24 cellular contexts compared by ENCODE assay signal in the genomic region with DNA sequence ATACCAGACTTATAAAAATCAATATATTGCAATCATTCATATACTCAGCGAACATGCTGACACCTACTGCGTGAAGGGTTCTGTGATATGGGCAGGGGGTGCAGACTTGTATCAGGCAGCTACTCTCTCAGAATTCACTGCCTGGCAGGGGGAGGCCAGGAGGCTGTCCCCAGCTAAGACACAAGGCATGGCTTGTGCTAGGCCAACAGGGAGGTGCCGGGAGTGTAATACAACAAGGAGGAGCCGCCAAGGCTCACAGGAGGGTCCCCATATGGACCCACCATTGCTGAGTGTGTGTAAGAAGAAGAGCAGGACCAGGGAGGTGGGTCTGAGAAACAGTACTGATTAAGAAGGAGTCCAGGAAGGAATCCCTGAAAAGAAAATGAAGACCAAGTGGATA.
A peak's percentile ranks its signal among the peaks of the same experiment; 100 is the strongest.
DNase-seq lines count a peak whose midpoint lies in the region; ATAC-seq and TF ChIP-seq lines count a peak whose summit lies in the region.
"Had no signal": no experiment of that assay in that cellular context is flagged by ENCODE, and none has a peak within 500 bp of the region (broad histone marks: within the 10 kb centered on the region; RNA-seq: fewer than 3 reads in every experiment).

No MANE protein-coding gene starts in this region.

- H3K27me3 Mint-ChIP-seq in endothelial cell (ENCODE audit: unreplicated experiment), result peaks cover 16% of the 10 kb centered on the region
- H3K27me3 Mint-ChIP-seq in osteocyte (ENCODE audit: unreplicated experiment), result no peaks in the 10 kb centered on the region

- H3K9me3 Mint-ChIP-seq in endothelial cell (ENCODE audit: unreplicated experiment) (no peaks in the 10 kb centered on the region), osteocyte (ENCODE audit: unreplicated experiment) (no peaks in the 10 kb centered on the region)
- H3K9me3 Mint-ChIP-seq: activated T-helper 1 cell treated with anti-CD3 and anti-CD28 coated beads, Interleukin-12 subunit alpha, Interleukin-12 subunit beta, Interleukin-2, Interleukin-4 antibody, amounts not matched to agents 30 ng/mL and 10 ng/mL and 1 ng/mL, durations not matched to agents 14 hours and 24 hours and 36 hours; CD4-positive, alpha-beta T cell; stimulated activated effector memory CD8-positive, alpha-beta T cell treated with anti-CD3 and anti-CD28 coated beads, Interleukin-12 subunit alpha, Interleukin-12 subunit beta, amount 100 ng/mL, for 72 hours had no signal

- peaks cover 89% of the 10 kb centered on the region for H3K4me1 ChIP-seq in SJSA1 (replicated peaks)
- H3K4me1 ChIP-seq in thoracic aorta (ENCODE audit: control insufficient read depth in 1 of 2, low read depth in 2 of 2), result peaks cover 44 to 94% of the 10 kb centered on the region in 2 donors
- peaks cover 0 to 12% of the 10 kb centered on the region in 2 donors for H3K4me1 ChIP-seq in aorta (ENCODE audit: control insufficient read depth in 1 of 2, insufficient read depth in 2 of 2, low read length in 2 of 2)
- H3K4me1 ChIP-seq: HAP-1 had no signal

- ATAC-seq in thoracic aorta (ENCODE audit: insufficient number of reproducible peaks, low FRiP score, low read depth) (no peak), HG03280 (IDR thresholded peaks at IDR 0.05; ENCODE audit: unreplicated experiment) (no peak), aorta (ENCODE audit: low FRiP score) (no peak)
- ATAC-seq: stimulated activated effector memory CD8-positive, alpha-beta T cell treated with anti-CD3 and anti-CD28 coated beads, Interleukin-12 subunit alpha, Interleukin-12 subunit beta, amount 100 ng/mL, for 72 hours had no signal

- no peaks in the 10 kb centered on the region for H3K27me3 ChIP-seq in SJSA1 (replicated peaks)
- H3K27me3 ChIP-seq in thoracic aorta (replicated peaks; ENCODE audit: insufficient read depth), result no peaks in the 10 kb centered on the region
- no peaks in the 10 kb centered on the region for H3K27me3 ChIP-seq in aorta (ENCODE audit: control insufficient read depth in 1 of 2, insufficient read depth in 2 of 2, low read length in 1 of 2)

- peak overlapping the region; percentile 33 for H3K4me3 Mint-ChIP-seq in endothelial cell (ENCODE audit: unreplicated experiment)
- no peak overlapping the region for H3K4me3 Mint-ChIP-seq in osteocyte (ENCODE audit: unreplicated experiment)
- H3K4me3 Mint-ChIP-seq: activated T-helper 1 cell treated with anti-CD3 and anti-CD28 coated beads, Interleukin-12 subunit alpha, Interleukin-12 subunit beta, Interleukin-2, Interleukin-4 antibody, amounts not matched to agents 30 ng/mL and 10 ng/mL and 1 ng/mL, durations not matched to agents 14 hours and 24 hours and 36 hours; CD4-positive, alpha-beta T cell; stimulated activated effector memory CD8-positive, alpha-beta T cell treated with anti-CD3 and anti-CD28 coated beads, Interleukin-12 subunit alpha, Interleukin-12 subunit beta, amount 100 ng/mL, for 72 hours had no signal

- H3K27ac ChIP-seq in SJSA1 (peak overlapping the region; percentile 93), thoracic aorta (peak overlapping the region; percentile 67 to 98), aorta (ENCODE audit: low read depth in 1 of 2, low read length in 2 of 2) (no peak overlapping the region)
- H3K27ac ChIP-seq: HL-60 had no signal

- H3K4me3 ChIP-seq in SJSA1 (no peak overlapping the region), thoracic aorta (no peak overlapping the region), aorta (ENCODE audit: low read length in 2 of 2) (no peak overlapping the region)
- H3K4me3 ChIP-seq: HAP-1, skin epidermis had no signal

- peaks cover 83% of the 10 kb centered on the region for H3K4me1 Mint-ChIP-seq in endothelial cell (ENCODE audit: unreplicated experiment)
- H3K4me1 Mint-ChIP-seq in osteocyte (ENCODE audit: unreplicated experiment), result peaks cover 95% of the 10 kb centered on the region

- intact Hi-C loops in aorta (cut with DNase I), result no loop called here

- DNase-seq in SJSA1 (ENCODE audit: low read depth in 1 of 2, low spot score in 2 of 2) (peak in 1 of 2 experiments; percentile 55), endothelial cell (ENCODE audit: low spot score) (no peak), osteocyte (ENCODE audit: extremely low spot score, unreplicated experiment) (no peak), thoracic aorta (ENCODE audit: low spot score) (no peak), NCI-H1417 treated with DMSO at 0.1 percent for 48 hours (lab: John Stamatoyannopoulos, UW) (no peak), aorta (no peak)
- DNase-seq: activated CD4-positive, alpha-beta T cell treated with anti-CD3 and anti-CD28 coated beads, Interleukin-2, amount 50 U/mL, for 1 hour; activated naive CD4-positive, alpha-beta T cell treated with anti-CD3 and anti-CD28 coated beads, Interleukin-2, amount 50 U/mL, for 16 hours; caudate nucleus; CD4-positive, alpha-beta T cell; midbrain; NCI-H1105; NCI-H2029 treated with DMSO at 0.1 percent for 48 hours; NCI-H345; NCI-H82; posterior cingulate gyrus; RPMI8226; T1000 had no signal

- 93 to 94% methylated on average over 4 of the region's 4 CpGs for WGBS in aorta, 2 donors

- H3K36me3 ChIP-seq in SJSA1, result peaks cover 6% of the 10 kb centered on the region; the same call in 1 of the 2 replicates
- no peaks in the 10 kb centered on the region for H3K36me3 ChIP-seq in thoracic aorta
- H3K36me3 ChIP-seq in aorta (ENCODE audit: control insufficient read depth in 1 of 2, insufficient read depth in 2 of 2, low read length in 1 of 2), result no peaks in the 10 kb centered on the region
- H3K36me3 ChIP-seq: HAP-1 had no signal

- peaks cover 58% of the 10 kb centered on the region for H3K36me3 Mint-ChIP-seq in endothelial cell (ENCODE audit: low read depth, unreplicated experiment)
- H3K36me3 Mint-ChIP-seq in osteocyte (ENCODE audit: unreplicated experiment), result peaks cover 48% of the 10 kb centered on the region
- H3K36me3 Mint-ChIP-seq: stimulated activated effector memory CD8-positive, alpha-beta T cell treated with anti-CD3 and anti-CD28 coated beads, Interleukin-12 subunit alpha, Interleukin-12 subunit beta, amount 100 ng/mL, for 72 hours had no signal

- H3K9me3 ChIP-seq in SJSA1 (replicated peaks) (no peaks in the 10 kb centered on the region), thoracic aorta (no peaks in the 10 kb centered on the region), aorta (ENCODE audit: control insufficient read depth, low read length) (no peaks in the 10 kb centered on the region)
- H3K9me3 ChIP-seq: HAP-1 had no signal

- H3K27ac Mint-ChIP-seq in endothelial cell (ENCODE audit: unreplicated experiment) (peak overlapping the region; percentile 81), osteocyte (ENCODE audit: unreplicated experiment) (peak overlapping the region; percentile 98)
- H3K27ac Mint-ChIP-seq: activated T-helper 1 cell treated with anti-CD3 and anti-CD28 coated beads, Interleukin-12 subunit alpha, Interleukin-12 subunit beta, Interleukin-2, Interleukin-4 antibody, amounts not matched to agents 30 ng/mL and 10 ng/mL and 1 ng/mL, durations not matched to agents 14 hours and 24 hours and 36 hours; CD4-positive, alpha-beta T cell; stimulated activated effector memory CD8-positive, alpha-beta T cell treated with anti-CD3 and anti-CD28 coated beads, Interleukin-12 subunit alpha, Interleukin-12 subunit beta, amount 100 ng/mL, for 72 hours had no signal

- TF ChIP-seq CTCF in endothelial cell (IDR thresholded peaks at IDR 0.05; ENCODE audit: unreplicated experiment) (no peak), osteocyte (IDR thresholded peaks at IDR 0.05) (no peak), thoracic aorta (IDR thresholded peaks at IDR 0.05) (no peak)

Comparison
In these comparisons a context has a peak if more than half of its experiments do, and no peak if none do; other contexts are left out.
1. H3K27ac ChIP-seq: peak in SJSA1 (single experiment) and thoracic aorta (2 of 2); none in aorta (0 of 2).